In genomic region chr19:11324079-11324661, GRCh38 we compare ENCODE assay signal across 8 cellular contexts. TPM values are rescaled to one million over a fixed set of nuclear protein-coding genes. Genes with fewer than 3 reads are reported as not detected.
A peak's percentile ranks its signal among the peaks of the same experiment; 100 is the strongest.
DNase-seq lines count a peak whose midpoint lies in the region; ATAC-seq lines count a peak whose summit lies in the region.

No MANE protein-coding gene starts in this region.

- no peaks in the 10 kb centered on the region for H3K9me3 ChIP-seq in CD4-positive, CD25-positive, alpha-beta regulatory T cell (ENCODE audit: control insufficient read depth in 2 of 2, low read length in 2 of 2)

- no peak overlapping the region for H3K27ac ChIP-seq in CD4-positive, CD25-positive, alpha-beta regulatory T cell (ENCODE audit: insufficient read depth, low read length, poor library complexity, severe bottlenecking)

- intact Hi-C loops in Right ventricle myocardium inferior (cut with DNase I): no loop called here

- H3K4me1 Mint-ChIP-seq in CD4-positive, CD25-positive, alpha-beta regulatory T cell: peaks cover 0 to 25% (median 15%) of the 10 kb centered on the region in 4 donors
- H3K4me1 Mint-ChIP-seq in activated naive CD4-positive, alpha-beta T cell treated with anti-CD3 and anti-CD28 coated beads, Interleukin-2, amount 50 U/mL, for 24 hours: peaks cover 18% of the 10 kb centered on the region

- H3K4me3 Mint-ChIP-seq in CD4-positive, CD25-positive, alpha-beta regulatory T cell: peak overlapping the region in 2 of 4 donors; percentile 41 to 53
- H3K4me3 Mint-ChIP-seq in activated naive CD4-positive, alpha-beta T cell treated with anti-CD3 and anti-CD28 coated beads, Interleukin-2, amount 50 U/mL, for 24 hours: peak overlapping the region; percentile 39

- DNase-seq in CD4-positive, CD25-positive, alpha-beta regulatory T cell: peak in 2 of 3 donors; percentile 24 to 76
- DNase-seq in NCI-H510A (lab: John Stamatoyannopoulos, UW) (peak; percentile 48), Right ventricle myocardium inferior (ENCODE audit: missing footprints) (peak; percentile 90), putamen (ENCODE audit: low spot score) (peak; percentile 53), NCI-H345 treated with DMSO at 0.1 percent for 48 hours (lab: John Stamatoyannopoulos, UW; ENCODE audit: unreplicated experiment) (no peak), DMS53 (lab: John Stamatoyannopoulos, UW) (no peak)

- H3K36me3 Mint-ChIP-seq in CD4-positive, CD25-positive, alpha-beta regulatory T cell: peaks cover 11% of the 10 kb centered on the region
- no peaks in the 10 kb centered on the region for H3K36me3 Mint-ChIP-seq in activated naive CD4-positive, alpha-beta T cell treated with anti-CD3 and anti-CD28 coated beads, Interleukin-2, amount 50 U/mL, for 24 hours

- H3K4me1 ChIP-seq in CD4-positive, CD25-positive, alpha-beta regulatory T cell (ENCODE audit: control insufficient read depth, insufficient read depth, low read length, poor library complexity, severe bottlenecking): peaks cover 11% of the 10 kb centered on the region

- H3K36me3 ChIP-seq in CD4-positive, CD25-positive, alpha-beta regulatory T cell (ENCODE audit: control insufficient read depth, insufficient read depth, low read length): peaks cover 12% of the 10 kb centered on the region

- H3K4me3 ChIP-seq in CD4-positive, CD25-positive, alpha-beta regulatory T cell (ENCODE audit: low read depth, low read length): no peak overlapping the region

- peak overlapping the region; percentile 82 to 90 (median 88) for H3K27ac Mint-ChIP-seq in CD4-positive, CD25-positive, alpha-beta regulatory T cell
- peak overlapping the region; percentile 79 for H3K27ac Mint-ChIP-seq in activated naive CD4-positive, alpha-beta T cell treated with anti-CD3 and anti-CD28 coated beads, Interleukin-2, amount 50 U/mL, for 24 hours

- H3K27me3 ChIP-seq in CD4-positive, CD25-positive, alpha-beta regulatory T cell (ENCODE audit: control insufficient read depth, insufficient read depth, low read length): no peaks in the 10 kb centered on the region

- ATAC-seq in CD4-positive, CD25-positive, alpha-beta regulatory T cell (ENCODE audit: low read depth in 2 of 2): peak; percentile 47 to 62
- ATAC-seq in GM21529 (IDR thresholded peaks at IDR 0.05; ENCODE audit: unreplicated experiment): peak; percentile 72
- ATAC-seq in Right ventricle myocardium inferior: peak; percentile 91

- no peaks in the 10 kb centered on the region for H3K27me3 Mint-ChIP-seq in CD4-positive, CD25-positive, alpha-beta regulatory T cell
- no peaks in the 10 kb centered on the region for H3K27me3 Mint-ChIP-seq in activated naive CD4-positive, alpha-beta T cell treated with anti-CD3 and anti-CD28 coated beads, Interleukin-2, amount 50 U/mL, for 24 hours

- no peaks in the 10 kb centered on the region for H3K9me3 Mint-ChIP-seq in CD4-positive, CD25-positive, alpha-beta regulatory T cell
- no peaks in the 10 kb centered on the region for H3K9me3 Mint-ChIP-seq in activated naive CD4-positive, alpha-beta T cell treated with anti-CD3 and anti-CD28 coated beads, Interleukin-2, amount 50 U/mL, for 24 hours

RNA-seq across cellular contexts. Expression of gene RAB3D, which starts 15.3 kb away (rescaled TPM):
- 13.4 TPM for total RNA-seq in CD4-positive, CD25-positive, alpha-beta regulatory T cell
- 1 to 10 TPM; 5.1 to 7.6 (median 6.0) TPM for polyA plus RNA-seq in CD4-positive, CD25-positive, alpha-beta regulatory T cell
- total RNA-seq in Right ventricle myocardium inferior: 9.4 TPM

RNA-seq across cellular contexts. Expression of gene TMEM205, which starts 21.9 kb away (rescaled TPM):
- 24.0 TPM for total RNA-seq in CD4-positive, CD25-positive, alpha-beta regulatory T cell
- 10 to 100 TPM; 69.0 to 88.3 (median 73.8) TPM for polyA plus RNA-seq in CD4-positive, CD25-positive, alpha-beta regulatory T cell
- total RNA-seq in Right ventricle myocardium inferior: 106 TPM

RNA-seq across cellular contexts. Expression of gene CCDC159, which starts 22.1 kb away (rescaled TPM):
- total RNA-seq in CD4-positive, CD25-positive, alpha-beta regulatory T cell: 66.5 TPM
- polyA plus RNA-seq in CD4-positive, CD25-positive, alpha-beta regulatory T cell: 10 to 100 TPM; 18.7 to 23.1 (median 21.7) TPM
- total RNA-seq in Right ventricle myocardium inferior: 17.1 TPM

RNA-seq across cellular contexts. Expression of gene TSPAN16, which starts 28.2 kb away (rescaled TPM):
- not detected for total RNA-seq in CD4-positive, CD25-positive, alpha-beta regulatory T cell
- polyA plus RNA-seq in CD4-positive, CD25-positive, alpha-beta regulatory T cell: not detected
- total RNA-seq in Right ventricle myocardium inferior: not detected

RNA-seq across cellular contexts. Expression of gene PLPPR2, which starts 31.1 kb away (rescaled TPM):
- total RNA-seq in CD4-positive, CD25-positive, alpha-beta regulatory T cell: 10.4 TPM
- 1 to 10 TPM in 3 of 4 donors, under 1 TPM in 1; 0.86 to 2.4 (median 2.1) TPM for polyA plus RNA-seq in CD4-positive, CD25-positive, alpha-beta regulatory T cell
- total RNA-seq in Right ventricle myocardium inferior: 17.7 TPM

Comparison
In these comparisons a context has a peak if more than half of its experiments do, and no peak if none do; other contexts are left out.
1. DNase-seq: peak in CD4-positive, CD25-positive, alpha-beta regulatory T cell (2 of 3), NCI-H510A (single experiment), Right ventricle myocardium inferior (single experiment) and putamen (single experiment); none in NCI-H345 treated with DMSO at 0.1 percent for 48 hours (single experiment) and DMS53 (single experiment).
2. Peak in every context shown above with its lines, with median percentiles within 50 percentile points of each other: ATAC-seq.